ENCODE assay signal across 8 cellular contexts in the genomic region with DNA sequence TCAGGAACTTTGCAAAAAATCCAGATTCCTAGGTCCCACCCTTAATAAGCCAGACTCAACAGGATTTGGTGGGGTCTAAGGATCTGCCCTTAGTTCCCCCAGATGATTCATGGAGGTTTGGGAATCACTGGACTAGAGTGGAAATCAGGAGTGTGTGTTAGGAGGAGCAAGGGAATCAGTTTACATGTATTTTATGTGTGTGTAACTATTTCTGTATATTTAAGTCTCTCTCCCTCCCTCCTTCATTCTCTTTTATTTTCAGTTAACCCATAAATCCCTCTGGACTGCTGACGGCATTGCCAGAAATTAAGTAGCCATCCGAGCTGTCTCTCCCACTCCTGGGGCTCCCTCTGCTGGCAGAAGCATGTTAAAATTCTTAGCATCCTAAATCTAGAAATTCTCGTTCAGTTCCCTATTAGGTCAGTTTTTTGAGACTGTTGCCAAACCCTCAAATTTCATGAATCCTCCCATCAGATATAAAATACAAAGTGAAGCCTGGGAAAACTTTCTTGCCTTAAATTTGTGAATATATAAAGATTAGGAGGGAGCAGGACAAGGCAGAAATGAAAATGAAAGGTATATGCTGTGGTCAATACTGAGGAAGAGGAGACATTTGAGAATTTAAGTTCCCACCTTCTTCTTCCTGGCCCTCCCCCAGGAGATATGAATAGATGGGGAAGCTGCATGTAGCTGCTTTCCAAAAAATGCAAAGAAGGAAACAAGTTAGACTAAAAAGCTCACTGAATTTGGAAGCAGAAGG. TPM values are rescaled to one million over a fixed set of nuclear protein-coding genes. Genes with fewer than 3 reads are reported as not detected.
DNase-seq lines count a peak whose midpoint lies in the region; ATAC-seq and TF ChIP-seq lines count a peak whose summit lies in the region.

No MANE protein-coding gene starts in this region.

- no peaks in the 10 kb centered on the region for H3K27me3 Mint-ChIP-seq in activated T-cell treated with anti-CD3 and anti-CD28 coated beads, Interleukin-2, amount 50 U/mL, for 24 hours
- peaks cover 52% of the 10 kb centered on the region for H3K27me3 Mint-ChIP-seq in nephron progenitor cell (ENCODE audit: low read depth, poor library complexity)

- H3K27ac Mint-ChIP-seq in activated T-cell treated with anti-CD3 and anti-CD28 coated beads, Interleukin-2, amount 50 U/mL, for 24 hours, result no peak overlapping the region
- H3K27ac Mint-ChIP-seq in nephron progenitor cell, result no peak overlapping the region

- DNase-seq in AG10803 (ENCODE audit: low read depth) (peak; percentile 74), PC-9 (peak; percentile 59 to 66), fibroblast of lung (ENCODE audit: low read depth in 2 of 2) (peak; percentile 55 to 94), nephron progenitor cell (peak; percentile 81)
- DNase-seq in activated T-cell treated with anti-CD3 and anti-CD28 coated beads, Interleukin-2, amount 50 U/mL, for 24 hours, result peak; percentile 74
- DNase-seq in stimulated activated naive CD4-positive, alpha-beta T cell treated with Interleukin-2 at 50 U/mL for 16 hours (lab: John Stamatoyannopoulos, UW), result peak; percentile 66

- no peak overlapping the region for H2AFZ ChIP-seq in PC-9
- H2AFZ ChIP-seq in fibroblast of lung (ENCODE audit: low read length), result peak overlapping the region; percentile 52

- H3K4me3 Mint-ChIP-seq in activated T-cell treated with anti-CD3 and anti-CD28 coated beads, Interleukin-2, amount 50 U/mL, for 24 hours, result no peak overlapping the region
- no peak overlapping the region for H3K4me3 Mint-ChIP-seq in nephron progenitor cell

- no peaks in the 10 kb centered on the region for H3K9me3 Mint-ChIP-seq in activated T-cell treated with anti-CD3 and anti-CD28 coated beads, Interleukin-2, amount 50 U/mL, for 24 hours
- H3K9me3 Mint-ChIP-seq in nephron progenitor cell, result no peaks in the 10 kb centered on the region

- intact Hi-C loops in PC-9 (cut with micrococcal nuclease; ENCODE audit: unreplicated experiment), result loop anchor here (1.0 to 2.0 kb wide), 7 partner anchors 40 to 124 kb away; a partner anchor contains a TSS

- BruUV-seq in PC-9 (replicated peaks; lab: Mats Ljungman, UMichigan), result no TSS peak

- H3K9ac ChIP-seq in fibroblast of lung (ENCODE audit: insufficient read depth, low read length), result no peak overlapping the region

- H3K9me2 ChIP-seq in PC-9 (ENCODE audit: insufficient read depth), result no peaks in the 10 kb centered on the region

- H3K4me2 ChIP-seq in PC-9, result no peak overlapping the region
- peak overlapping the region; percentile 40 for H3K4me2 ChIP-seq in fibroblast of lung (ENCODE audit: extremely low read depth, insufficient read depth, low read length)

- H3K79me2 ChIP-seq in PC-9 (ENCODE audit: low read depth) (no peaks in the 10 kb centered on the region), fibroblast of lung (ENCODE audit: control insufficient read depth, insufficient read depth, low read length) (no peaks in the 10 kb centered on the region)

- H3F3A ChIP-seq in PC-9 (ENCODE audit: insufficient read depth, low read depth), result no peaks in the 10 kb centered on the region

- H4K20me1 ChIP-seq in PC-9 (ENCODE audit: insufficient read depth), result no peaks in the 10 kb centered on the region
- no peaks in the 10 kb centered on the region for H4K20me1 ChIP-seq in fibroblast of lung (ENCODE audit: control insufficient read depth, extremely low read depth, insufficient read depth, low read length)

- H3K9me3 ChIP-seq in PC-9 (ENCODE audit: insufficient read depth, low read depth) (no peaks in the 10 kb centered on the region), fibroblast of lung (ENCODE audit: control insufficient read depth, insufficient read depth, low read depth, low read length) (no peaks in the 10 kb centered on the region)

- POLR2A ChIA-PET in PC-9 (lab: Charles Lee; ENCODE audit: unreplicated experiment), result interaction anchor here (0.6 kb wide), 1 partner anchor 40 kb away, joined by 7 read pairs; no protein-coding TSS in a partner anchor

- H3K27ac ChIP-seq in PC-9, result no peak overlapping the region
- H3K27ac ChIP-seq in fibroblast of lung (ENCODE audit: insufficient read depth, low read length), result no peak overlapping the region

- H3K4me3 ChIP-seq in AG10803 (ENCODE audit: low read length) (no peak overlapping the region), PC-9 (no peak overlapping the region), fibroblast of lung (replicated peaks in 1 of 4; ENCODE audit: control extremely low read depth in 1 of 4, insufficient read depth in 1 of 4, low read depth in 3 of 4, low read length in 4 of 4) (no peak overlapping the region)

- H3K4me1 Mint-ChIP-seq in activated T-cell treated with anti-CD3 and anti-CD28 coated beads, Interleukin-2, amount 50 U/mL, for 24 hours (ENCODE audit: low read depth), result peaks cover 43% of the 10 kb centered on the region
- peaks cover 10% of the 10 kb centered on the region for H3K4me1 Mint-ChIP-seq in nephron progenitor cell

- TF ChIP-seq CTCF in AG10803 (conservative IDR thresholded peaks at IDR 0.05; ENCODE audit: low read length), result peak; percentile 92
- peak; percentile 96 for TF ChIP-seq CTCF in PC-9 (conservative IDR thresholded peaks at IDR 0.05)
- TF ChIP-seq CTCF in fibroblast of lung (conservative IDR thresholded peaks at IDR 0.05 in 1 of 2, IDR thresholded peaks at IDR 0.05 in 1 of 2; ENCODE audit: low read depth in 1 of 2, low read length in 2 of 2), result peak; percentile 79 to 89
- peak; percentile 90 for TF ChIP-seq CTCF in nephron progenitor cell (IDR thresholded peaks at IDR 0.05)

- peak; percentile 99 for TF ChIP-seq RAD21 in Ishikawa (IDR thresholded peaks at IDR 0.05; ENCODE audit: low read depth)

- TF ChIP-seq EP300 in Ishikawa (IDR thresholded peaks at IDR 0.05; ENCODE audit: borderline replicate concordance), result no peak

- H3K4me1 ChIP-seq in PC-9 (replicated peaks; ENCODE audit: insufficient read depth), result 0 out of 2 replicates have a peak, but pooled peaks cover 4% of the 10 kb centered on the region
- H3K4me1 ChIP-seq in fibroblast of lung (ENCODE audit: control insufficient read depth, extremely low read depth, insufficient read depth, low read length), result peaks cover 7% of the 10 kb centered on the region

- CTCF ChIA-PET in PC-9 (lab: Charles Lee), result interaction anchor here (0.7 kb wide), 1 partner anchor 1330 kb away, joined by 3 read pairs; no protein-coding TSS in a partner anchor

- peak; percentile 60 for ATAC-seq in GM19023 (IDR thresholded peaks at IDR 0.05; ENCODE audit: unreplicated experiment)

- H3K36me3 Mint-ChIP-seq in activated T-cell treated with anti-CD3 and anti-CD28 coated beads, Interleukin-2, amount 50 U/mL, for 24 hours (ENCODE audit: low read depth), result no peaks in the 10 kb centered on the region
- no peaks in the 10 kb centered on the region for H3K36me3 Mint-ChIP-seq in nephron progenitor cell (ENCODE audit: low read depth)

- H3K36me3 ChIP-seq in PC-9 (ENCODE audit: low read depth) (no peaks in the 10 kb centered on the region), fibroblast of lung (ENCODE audit: control insufficient read depth, insufficient read depth, low read length) (no peaks in the 10 kb centered on the region)

- no peaks in the 10 kb centered on the region for H3K27me3 ChIP-seq in PC-9 (ENCODE audit: insufficient read depth, low read depth)
- no peaks in the 10 kb centered on the region for H3K27me3 ChIP-seq in fibroblast of lung (ENCODE audit: control insufficient read depth, insufficient read depth, low read length)

TF ChIP-seq in Ishikawa, 13 proteins besides CTCF, POLR2A, EP300 and RAD21 (continues in another document):
- TF ChIP-seq TCF12 (IDR thresholded peaks at IDR 0.05; ENCODE audit: low read depth) (no peak), NFIC (IDR thresholded peaks at IDR 0.05) (no peak), CREB1 (IDR thresholded peaks at IDR 0.05; ENCODE audit: low read depth) (no peak), EGR1 (IDR thresholded peaks at IDR 0.05) (no peak), YY1 (IDR thresholded peaks at IDR 0.05; ENCODE audit: low read depth) (no peak), CEBPB (IDR thresholded peaks at IDR 0.05) (no peak), ZBTB7A (IDR thresholded peaks at IDR 0.05; ENCODE audit: low read depth) (no peak), TEAD4 (IDR thresholded peaks at IDR 0.05) (no peak), FOXM1 (IDR thresholded peaks at IDR 0.05; ENCODE audit: borderline replicate concordance, low read depth) (no peak)
- TF ChIP-seq, protein P1, sequence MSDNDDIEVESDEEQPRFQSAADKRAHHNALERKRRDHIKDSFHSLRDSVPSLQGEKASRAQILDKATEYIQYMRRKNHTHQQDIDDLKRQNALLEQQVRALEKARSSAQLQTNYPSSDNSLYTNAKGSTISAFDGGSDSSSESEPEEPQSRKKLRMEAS (IDR thresholded peaks at IDR 0.05), result no peak
- TF ChIP-seq, protein P2, sequence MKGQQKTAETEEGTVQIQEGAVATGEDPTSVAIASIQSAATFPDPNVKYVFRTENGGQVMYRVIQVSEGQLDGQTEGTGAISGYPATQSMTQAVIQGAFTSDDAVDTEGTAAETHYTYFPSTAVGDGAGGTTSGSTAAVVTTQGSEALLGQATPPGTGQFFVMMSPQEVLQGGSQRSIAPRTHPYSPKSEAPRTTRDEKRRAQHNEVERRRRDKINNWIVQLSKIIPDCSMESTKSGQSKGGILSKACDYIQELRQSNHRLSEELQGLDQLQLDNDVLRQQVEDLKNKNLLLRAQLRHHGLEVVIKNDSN (IDR thresholded peaks at IDR 0.05), result no peak

RNA-seq across cellular contexts. Expression of a gene that starts 11.7 kb away (rescaled TPM):
- total RNA-seq in PC-9 (2021), result not detected in 2 replicates
- total RNA-seq in fibroblast of lung, result 20.3 and 31.5 TPM in 2 replicates
- 7.1 and 31.0 TPM in 2 replicates for polyA plus RNA-seq in fibroblast of lung
- polyA plus RNA-seq in fibroblast of lung (2012), result 4.4 and 22.0 TPM in 2 replicates
- polyA minus RNA-seq in fibroblast of lung (ENCODE audit: low replicate concordance), result 9.7 TPM in 1 of 2 replicates, not detected in the other

RNA-seq across cellular contexts. Expression of a gene that starts 17.7 kb away (rescaled TPM):
- total RNA-seq in PC-9 (2021) (2.4 and 4.9 TPM in 2 replicates), fibroblast of lung (79.1 and 180 TPM in 2 replicates)
- 3.9 and 11.0 TPM in 2 replicates for polyA plus RNA-seq in fibroblast of lung
- polyA plus RNA-seq in fibroblast of lung (2012), result 7.1 and 18.0 TPM in 2 replicates
- 0.67 and 0.85 TPM in 2 replicates for polyA minus RNA-seq in fibroblast of lung (ENCODE audit: low replicate concordance)

RNA-seq across cellular contexts. Expression of a gene that starts 40.7 kb away (rescaled TPM):
- total RNA-seq in PC-9 (2021) (90.0 and 142 TPM in 2 replicates), fibroblast of lung (12.1 and 23.3 TPM in 2 replicates)
- polyA plus RNA-seq in fibroblast of lung, result 4.1 and 5.5 TPM in 2 replicates
- polyA plus RNA-seq in fibroblast of lung (2012), result 6.4 and 8.1 TPM in 2 replicates
- polyA minus RNA-seq in fibroblast of lung (ENCODE audit: low replicate concordance), result 13.9 and 18.9 TPM in 2 replicates

Comparison
In these comparisons a context has a peak if more than half of its experiments do, and no peak if none do; other contexts are left out.
1. RNA of a gene that starts 11.7 kb away (total RNA-seq): 20.3 to 31.5 TPM in fibroblast of lung; not detected in PC-9; every median in the first group is over 10 times any median in the second.
2. RNA of a gene that starts 17.7 kb away (total RNA-seq): 79.1 to 180 TPM in fibroblast of lung; 2.4 to 4.9 TPM in PC-9; every median in the first group is over 10 times any median in the second.
3. Peak in every context shown above with its lines, with median percentiles within 50 percentile points of each other: DNase-seq and CTCF ChIP-seq.